22 cellular contexts compared by ENCODE assay signal in the genomic region with DNA sequence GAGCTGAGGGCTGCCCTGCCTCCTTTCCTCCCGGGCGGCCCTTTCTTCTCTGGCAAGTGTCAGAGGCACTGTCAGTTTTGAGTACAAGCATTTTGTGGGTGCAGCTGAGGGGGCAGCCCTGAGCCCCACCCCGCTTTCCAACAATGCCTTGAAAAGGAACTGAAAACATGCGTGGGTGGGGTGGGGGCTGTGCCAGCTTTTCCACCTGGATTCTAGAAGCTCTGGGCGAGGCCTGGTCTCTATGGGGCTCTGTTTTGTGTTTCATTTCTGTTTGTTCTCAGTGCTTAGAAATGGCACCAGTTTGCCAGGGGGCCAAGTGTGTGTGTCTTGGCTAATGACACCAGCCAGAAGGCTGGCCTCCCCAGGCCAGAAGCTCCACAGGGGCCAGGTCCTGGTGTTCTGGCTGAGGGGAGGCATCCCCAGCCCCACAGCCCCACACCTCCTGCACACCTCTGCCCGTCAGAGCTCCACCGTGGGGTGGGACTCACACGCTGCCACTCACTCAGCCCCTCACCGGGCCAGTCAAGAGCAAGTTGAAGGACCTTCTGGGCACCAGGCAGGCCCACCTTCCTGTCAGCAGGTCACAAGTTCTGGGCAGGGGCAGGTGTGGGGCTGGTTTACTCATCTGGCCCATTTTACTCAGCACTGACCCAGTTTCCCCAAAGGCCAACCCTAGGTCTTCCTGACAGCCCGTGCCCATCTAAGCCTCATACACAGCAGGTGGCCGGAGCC.
DNase-seq lines count a peak whose midpoint lies in the region; ATAC-seq and TF ChIP-seq lines count a peak whose summit lies in the region.
"Had no signal": no experiment of that assay in that cellular context is flagged by ENCODE, and none has a peak within 500 bp of the region (broad histone marks: within the 10 kb centered on the region; RNA-seq: fewer than 3 reads in every experiment).

No MANE protein-coding gene starts in this region.

- intact Hi-C loops in dorsolateral prefrontal cortex (cut with DNase I): loop anchor here (5.0 to 10.0 kb wide), 2 partner anchors 97 to 145 kb away; no protein-coding TSS in a partner anchor

- peaks cover 8% of the 10 kb centered on the region for H3F3A ChIP-seq in SK-N-SH (replicated peaks; ENCODE audit: insufficient read depth)

- H3K27ac ChIP-seq in SK-N-SH (ENCODE audit: low read depth in 2 of 2, low read length in 1 of 2) (peak overlapping the region; percentile 67 to 73), dorsolateral prefrontal cortex (peak overlapping the region in 57 of 59 donors; percentile 13 to 99 (median 95)), temporal lobe (ENCODE audit: low read depth, low read length) (peak overlapping the region; percentile 60)
- H3K27ac ChIP-seq: PC-9, SJSA1 had no signal

- TF ChIP-seq CTCF in SK-N-SH (IDR thresholded peaks at IDR 0.05): no peak
- TF ChIP-seq CTCF in dorsolateral prefrontal cortex (IDR thresholded peaks at IDR 0.05 in 54 of 56, conservative IDR thresholded peaks at IDR 0.05 in 2 of 56; ENCODE audit: low read depth in 1 of 56, partially characterized antibody in 56 of 56): no peak
- no peak for TF ChIP-seq CTCF in osteocyte (IDR thresholded peaks at IDR 0.05)

- no peak for ATAC-seq in HG03108 (IDR thresholded peaks at IDR 0.05; ENCODE audit: unreplicated experiment)
- ATAC-seq: left cardiac atrium had no signal

- TF ChIP-seq EP300 in SK-N-SH (IDR thresholded peaks at IDR 0.05; ENCODE audit: borderline replicate concordance in 1 of 2, low read depth in 1 of 2, low read length in 1 of 2): no peak

- peaks cover 26% of the 10 kb centered on the region for H3K4me1 Mint-ChIP-seq in osteocyte (ENCODE audit: unreplicated experiment)
- H3K4me1 Mint-ChIP-seq: activated B cell treated with CpG ODN at 0.5 μM for 24 hours; activated CD4-positive, alpha-beta memory T cell treated with anti-CD3 and anti-CD28 coated beads, Interleukin-2, amount 10 ng/mL, durations not matched to agents 7 days and 5 days; activated naive CD4-positive, alpha-beta T cell treated with anti-CD3 and anti-CD28 coated beads, Interleukin-2, amount 50 U/mL, for 24 hours had no signal

- CTCF ChIA-PET in SK-N-SH (lab: Yijun Ruan, JAX): interaction anchor here (1.9 kb wide), 1 partner anchor 145 kb away, joined by 7 read pairs; no protein-coding TSS in a partner anchor

- H3K9ac ChIP-seq in SK-N-SH: no peak overlapping the region; the same call in 1 of the 2 replicates

- H3K4me3 Mint-ChIP-seq in osteocyte (ENCODE audit: unreplicated experiment): no peak overlapping the region
- H3K4me3 Mint-ChIP-seq: activated B cell treated with CpG ODN at 0.5 μM for 24 hours; activated CD4-positive, alpha-beta memory T cell treated with anti-CD3 and anti-CD28 coated beads, Interleukin-2, amount 10 ng/mL, durations not matched to agents 7 days and 5 days; activated naive CD4-positive, alpha-beta T cell treated with anti-CD3 and anti-CD28 coated beads, Interleukin-2, amount 50 U/mL, for 24 hours; activated T-cell treated with anti-CD3 and anti-CD28 coated beads, Interleukin-2, amount 50 U/mL, for 24 hours had no signal

- no peak overlapping the region; the same call in 1 of the 2 replicates for H2AFZ ChIP-seq in SK-N-SH (ENCODE audit: low read depth)
- H2AFZ ChIP-seq: PC-9 had no signal

- H3K27me3 ChIP-seq in SK-N-SH (ENCODE audit: insufficient read depth): no peaks in the 10 kb centered on the region
- H3K27me3 ChIP-seq in dorsolateral prefrontal cortex: no peaks in the 10 kb centered on the region
- H3K27me3 ChIP-seq: SJSA1 had no signal

- H3K4me3 ChIP-seq in SK-N-SH (ENCODE audit: low read depth in 2 of 2, low read length in 1 of 2): no peak overlapping the region
- no peak overlapping the region for H3K4me3 ChIP-seq in dorsolateral prefrontal cortex
- H3K4me3 ChIP-seq: coronary artery, PC-9, SJSA1 had no signal

- no peak for DNase-seq in SK-N-SH
- peak in 2 of 10 donors; percentile 35 to 43 for DNase-seq in dorsolateral prefrontal cortex
- DNase-seq in osteocyte (ENCODE audit: extremely low spot score, unreplicated experiment): no peak
- DNase-seq in mesenteric fat pad (ENCODE audit: low spot score): no peak
- no peak for DNase-seq in SHP77 (lab: John Stamatoyannopoulos, UW)
- DNase-seq: activated B cell treated with CpG ODN at 0.5 μM for 24 hours; activated CD4-positive, alpha-beta memory T cell treated with anti-CD3 and anti-CD28 coated beads, Interleukin-2, amount 10 ng/mL, durations not matched to agents 7 days and 5 days; activated T-cell treated with anti-CD3 and anti-CD28 coated beads, Interleukin-2, amount 50 U/mL, for 24 hours; foreskin melanocyte; KBM-7; left cardiac atrium; midbrain; MV-4-11; NCI-H187; NCI-H2227 treated with DMSO at 0.1 percent for 48 hours; PC-9; stimulated activated CD4-positive, alpha-beta T cell treated with anti-CD3 and anti-CD28 coated beads, Interleukin-2, amount 100 ng/mL, for 48 hours had no signal

- H3K4me2 ChIP-seq in SK-N-SH: peak overlapping the region; percentile 57; the same call in 1 of the 2 replicates
- H3K4me2 ChIP-seq: PC-9 had no signal

- H3K4me1 ChIP-seq in SK-N-SH (ENCODE audit: control insufficient read depth in 1 of 2, insufficient read depth in 2 of 2, low read depth in 1 of 2, low read length in 1 of 2): peaks cover 12 to 86% of the 10 kb centered on the region in 2 experiments; a peak in 3 of 4 replicates
- H3K4me1 ChIP-seq: SJSA1 had no signal

- no peaks in the 10 kb centered on the region for H3K9me2 ChIP-seq in SK-N-SH

- no peaks in the 10 kb centered on the region for H3K36me3 Mint-ChIP-seq in osteocyte (ENCODE audit: unreplicated experiment)
- H3K36me3 Mint-ChIP-seq: activated naive CD4-positive, alpha-beta T cell treated with anti-CD3 and anti-CD28 coated beads, Interleukin-2, amount 50 U/mL, for 24 hours had no signal

- no peak for TF ChIP-seq RAD21 in SK-N-SH (IDR thresholded peaks at IDR 0.05; ENCODE audit: low read length)

- peak overlapping the region; percentile 27 for H3K27ac Mint-ChIP-seq in osteocyte (ENCODE audit: unreplicated experiment)
- H3K27ac Mint-ChIP-seq: activated B cell treated with CpG ODN at 0.5 μM for 24 hours; activated CD4-positive, alpha-beta memory T cell treated with anti-CD3 and anti-CD28 coated beads, Interleukin-2, amount 10 ng/mL, durations not matched to agents 7 days and 5 days; activated naive CD4-positive, alpha-beta T cell treated with anti-CD3 and anti-CD28 coated beads, Interleukin-2, amount 50 U/mL, for 24 hours; activated T-cell treated with anti-CD3 and anti-CD28 coated beads, Interleukin-2, amount 50 U/mL, for 24 hours had no signal

- no peaks in the 10 kb centered on the region for H3K79me2 ChIP-seq in SK-N-SH (ENCODE audit: insufficient read depth)

- no peaks in the 10 kb centered on the region for H3K9me3 ChIP-seq in SK-N-SH
- H3K9me3 ChIP-seq: SJSA1 had no signal

- no peaks in the 10 kb centered on the region for H3K36me3 ChIP-seq in SK-N-SH (replicated peaks in 1 of 2; ENCODE audit: control insufficient read depth in 1 of 2, insufficient read depth in 2 of 2, low read length in 1 of 2)
- H3K36me3 ChIP-seq: SJSA1 had no signal

- H3K9me3 Mint-ChIP-seq in osteocyte (ENCODE audit: unreplicated experiment): no peaks in the 10 kb centered on the region
- H3K9me3 Mint-ChIP-seq: activated B cell treated with CpG ODN at 0.5 μM for 24 hours; activated CD4-positive, alpha-beta memory T cell treated with anti-CD3 and anti-CD28 coated beads, Interleukin-2, amount 10 ng/mL, durations not matched to agents 7 days and 5 days; activated naive CD4-positive, alpha-beta T cell treated with anti-CD3 and anti-CD28 coated beads, Interleukin-2, amount 50 U/mL, for 24 hours; activated T-cell treated with anti-CD3 and anti-CD28 coated beads, Interleukin-2, amount 50 U/mL, for 24 hours had no signal

- H3K27me3 Mint-ChIP-seq in osteocyte (ENCODE audit: unreplicated experiment): no peaks in the 10 kb centered on the region
- H3K27me3 Mint-ChIP-seq: activated B cell treated with CpG ODN at 0.5 μM for 24 hours; activated CD4-positive, alpha-beta memory T cell treated with anti-CD3 and anti-CD28 coated beads, Interleukin-2, amount 10 ng/mL, durations not matched to agents 7 days and 5 days; activated naive CD4-positive, alpha-beta T cell treated with anti-CD3 and anti-CD28 coated beads, Interleukin-2, amount 50 U/mL, for 24 hours; activated T-cell treated with anti-CD3 and anti-CD28 coated beads, Interleukin-2, amount 50 U/mL, for 24 hours had no signal

- POLR2A ChIA-PET in SK-N-SH (lab: Yijun Ruan, JAX): no interaction called here

- 56% methylated on average over 5 of the region's 11 CpGs for WGBS in SK-N-SH (ENCODE audit: low lambda C conversion rate)

- H4K20me1 ChIP-seq in SK-N-SH (ENCODE audit: insufficient read depth): no peaks in the 10 kb centered on the region

TF ChIP-seq in SK-N-SH, 30 proteins besides CTCF, POLR2A, EP300 and RAD21:
- TF ChIP-seq TCF12 (IDR thresholded peaks at IDR 0.05) (no peak), RCOR1 (IDR thresholded peaks at IDR 0.05; ENCODE audit: low read length) (no peak), IRF3 (IDR thresholded peaks at IDR 0.05; ENCODE audit: low read depth, low read length) (no peak), CHD2 (IDR thresholded peaks at IDR 0.05; ENCODE audit: low read length, partially characterized antibody) (no peak)
TF ChIP-seq in SK-N-SH: peak in this region for 0.
